Comparison of ENCODE assay signal across 18 cellular contexts in genomic region chr10:132601567-132601966, GRCh38.
"Had no signal": no experiment of that assay in that cellular context is flagged by ENCODE, and none has a peak within 500 bp of the region (broad histone marks: within the 10 kb centered on the region; RNA-seq: fewer than 3 reads in every experiment).

No MANE protein-coding gene starts in this region.

- ATAC-seq: gastroesophageal sphincter, heart right ventricle, left cardiac atrium, left lung, left ventricle myocardium superior, lower lobe of right lung, mucosa of descending colon had no signal

- DNase-seq: cerebellar nuclear complex; colonic mucosa; cortex of kidney; effector memory CD4-positive, alpha-beta T cell; foreskin fibroblast; glutamatergic neuron; heart right ventricle; hippocampal formation; left cardiac atrium; left lung; left ventricle myocardium superior; lower lobe of right lung; mesendoderm; mucosa of descending colon had no signal

- H3K27ac Mint-ChIP-seq: dendritic cell treated with granulocyte-macrophage colony-stimulating factor and Interleukin-4, amounts not matched to agents 40 ng/mL and 50 ng/mL, for 4 days; memory B cell had no signal

- H3K4me3 Mint-ChIP-seq: central memory CD8-positive, alpha-beta T cell; dendritic cell treated with granulocyte-macrophage colony-stimulating factor and Interleukin-4, amounts not matched to agents 40 ng/mL and 50 ng/mL, for 4 days; memory B cell had no signal

- H3K27me3 Mint-ChIP-seq: central memory CD8-positive, alpha-beta T cell; memory B cell had no signal
